In the genomic region with DNA sequence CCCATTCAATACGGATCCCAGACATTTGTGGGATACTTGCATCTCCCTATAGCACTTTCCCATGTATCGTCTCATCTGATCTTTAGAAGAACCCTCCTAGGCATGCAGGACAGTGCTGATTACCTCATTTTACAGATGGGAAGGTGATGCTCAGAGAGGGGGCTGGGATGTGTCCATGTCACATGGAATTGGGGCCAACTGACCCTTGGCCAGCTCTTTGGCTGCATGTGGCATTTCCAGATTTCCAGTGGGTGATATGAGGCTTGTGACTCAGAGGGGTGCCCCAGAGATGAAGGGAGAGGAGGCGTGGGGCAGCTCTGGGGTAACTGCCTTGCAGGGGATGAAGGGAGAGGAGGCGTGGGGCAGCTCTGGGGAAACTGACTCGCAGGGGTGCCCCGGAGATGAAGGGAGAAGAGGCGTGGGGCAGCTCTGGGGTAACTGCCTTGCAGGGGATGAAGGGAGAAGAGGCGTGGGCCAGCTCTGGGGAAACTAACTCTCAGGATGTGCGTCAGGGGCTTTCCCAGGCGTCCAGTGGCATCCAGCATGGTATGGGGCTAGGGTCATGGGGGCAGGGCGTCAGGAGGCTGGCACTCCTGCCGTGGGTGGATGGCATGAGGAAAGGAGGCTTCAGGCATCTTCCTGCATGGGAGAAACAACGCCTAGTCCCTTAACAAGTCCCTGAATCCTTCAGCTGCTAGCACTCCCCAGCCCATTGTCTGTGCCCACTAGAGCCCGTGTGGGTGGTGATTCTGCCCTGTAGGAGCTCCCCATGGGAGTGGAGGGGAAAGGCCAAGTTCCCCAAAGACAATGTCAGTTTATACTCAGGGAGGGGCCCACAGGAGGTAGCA, we compare ENCODE assay signal across 8 cellular contexts. TPM values are rescaled to one million over a fixed set of nuclear protein-coding genes. Genes with fewer than 3 reads are reported as not detected.
DNase-seq lines count a peak whose midpoint lies in the region; ATAC-seq and TF ChIP-seq lines count a peak whose summit lies in the region.

No MANE protein-coding gene starts in this region.

- intact Hi-C loops in left ventricle myocardium superior (cut with micrococcal nuclease) (no loop called here), cardiac septum (cut with DNase I) (no loop called here), upper lobe of right lung (cut with DNase I) (no loop called here)

- ATAC-seq in left ventricle myocardium superior (no peak), upper lobe of right lung (peak; percentile 4), GM19463 (IDR thresholded peaks at IDR 0.05; ENCODE audit: unreplicated experiment) (no peak), GM19035 (IDR thresholded peaks at IDR 0.05; ENCODE audit: unreplicated experiment) (no peak)

- no peak overlapping the region for H3K4me3 ChIP-seq in mesodermal cell (ENCODE audit: extremely low read depth, insufficient read depth, low read length, poor library complexity, severe bottlenecking)
- H3K4me3 ChIP-seq in upper lobe of right lung: no peak overlapping the region

- H3K4me1 Mint-ChIP-seq in activated naive CD4-positive, alpha-beta T cell treated with anti-CD3 and anti-CD28 coated beads, Interleukin-2, amount 50 U/mL, for 24 hours: peaks cover 33% of the 10 kb centered on the region

- DNase-seq in left ventricle myocardium superior (peak; percentile 23), cardiac septum (ENCODE audit: low spot score) (no peak), upper lobe of right lung (peak; percentile 66), nucleus accumbens (lab: John Stamatoyannopoulos, UW) (no peak)

- H3K9me3 Mint-ChIP-seq in activated naive CD4-positive, alpha-beta T cell treated with anti-CD3 and anti-CD28 coated beads, Interleukin-2, amount 50 U/mL, for 24 hours: no peaks in the 10 kb centered on the region

- H3K4me1 ChIP-seq in mesodermal cell (ENCODE audit: control insufficient read depth, insufficient read depth, low read length, poor library complexity, severe bottlenecking) (peaks cover 38% of the 10 kb centered on the region), upper lobe of right lung (peaks cover 43% of the 10 kb centered on the region)

- H3K27ac ChIP-seq in mesodermal cell (ENCODE audit: low read depth, low read length, severe bottlenecking) (peak overlapping the region; percentile 36), upper lobe of right lung (peak overlapping the region; percentile 31)

- no peak for TF ChIP-seq CTCF in upper lobe of right lung (IDR thresholded peaks at IDR 0.05)

- H3K36me3 Mint-ChIP-seq in activated naive CD4-positive, alpha-beta T cell treated with anti-CD3 and anti-CD28 coated beads, Interleukin-2, amount 50 U/mL, for 24 hours: no peaks in the 10 kb centered on the region

- no peaks in the 10 kb centered on the region for H3K27me3 Mint-ChIP-seq in activated naive CD4-positive, alpha-beta T cell treated with anti-CD3 and anti-CD28 coated beads, Interleukin-2, amount 50 U/mL, for 24 hours

- 89 to 92% methylated on average over 11 of the region's 14 CpGs for WGBS in mesodermal cell (ENCODE audit: insufficient coverage in 2 of 2), 2 experiments

- H3K36me3 ChIP-seq in mesodermal cell (ENCODE audit: control insufficient read depth, insufficient read depth, low read length) (no peaks in the 10 kb centered on the region), upper lobe of right lung (no peaks in the 10 kb centered on the region)

- H3K4me3 Mint-ChIP-seq in activated naive CD4-positive, alpha-beta T cell treated with anti-CD3 and anti-CD28 coated beads, Interleukin-2, amount 50 U/mL, for 24 hours: peak overlapping the region; percentile 72

- H3K27me3 ChIP-seq in upper lobe of right lung: no peaks in the 10 kb centered on the region

- H3K27ac Mint-ChIP-seq in activated naive CD4-positive, alpha-beta T cell treated with anti-CD3 and anti-CD28 coated beads, Interleukin-2, amount 50 U/mL, for 24 hours: peak overlapping the region; percentile 81

- H3K9me3 ChIP-seq in mesodermal cell (ENCODE audit: control insufficient read depth, low read length) (no peaks in the 10 kb centered on the region), upper lobe of right lung (no peaks in the 10 kb centered on the region)

RNA-seq across cellular contexts. Expression of gene CERK, which starts 11.9 kb away (rescaled TPM):
- total RNA-seq in left ventricle myocardium superior (87.5 TPM), cardiac septum (60.0 TPM), upper lobe of right lung (28.1 TPM)
- 69.1 TPM for polyA plus RNA-seq in mesodermal cell (2013, experiment 1 of 2)
- 61.2 TPM for polyA plus RNA-seq in mesodermal cell (2013, experiment 2 of 2)

RNA-seq across cellular contexts. Expression of gene TBC1D22A, which starts 12.5 kb away (rescaled TPM):
- total RNA-seq in left ventricle myocardium superior: 15.8 TPM
- 20.1 TPM for total RNA-seq in cardiac septum
- 15.3 TPM for polyA plus RNA-seq in mesodermal cell (2013, experiment 1 of 2)
- polyA plus RNA-seq in mesodermal cell (2013, experiment 2 of 2): 15.9 TPM
- total RNA-seq in upper lobe of right lung: 31.3 TPM

Comparison
In these comparisons a context has a peak if more than half of its experiments do, and no peak if none do; other contexts are left out.
1. DNase-seq: peak in left ventricle myocardium superior (single experiment) and upper lobe of right lung (single experiment); none in cardiac septum (single experiment) and nucleus accumbens (0 of 56).